14 cellular contexts compared by ENCODE assay signal in the genomic region with DNA sequence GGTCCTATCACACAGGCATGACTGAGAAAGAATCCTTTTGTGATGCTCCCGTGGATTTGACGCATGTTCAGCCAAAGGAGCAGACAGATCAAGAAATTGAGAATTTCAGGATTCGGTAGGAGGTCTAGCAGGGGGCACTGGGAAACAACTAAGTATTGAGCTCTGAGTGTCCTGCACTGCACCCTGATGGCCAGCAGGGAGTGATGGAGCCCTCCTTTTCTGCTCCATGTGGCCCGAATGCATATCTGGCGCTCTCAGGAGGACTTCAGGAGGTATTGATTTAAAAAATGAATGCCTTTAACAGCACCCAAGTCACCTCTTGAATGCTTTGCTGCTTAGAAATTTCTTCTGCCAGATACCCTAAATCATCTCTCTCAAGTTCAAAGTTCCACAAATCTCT. TPM values are rescaled to one million over a fixed set of nuclear protein-coding genes. Genes with fewer than 3 reads are reported as not detected.
DNase-seq lines count a peak whose midpoint lies in the region; ATAC-seq and TF ChIP-seq lines count a peak whose summit lies in the region.
"Had no signal": no experiment of that assay in that cellular context is flagged by ENCODE, and none has a peak within 500 bp of the region (broad histone marks: within the 10 kb centered on the region; RNA-seq: fewer than 3 reads in every experiment).

No MANE protein-coding gene starts in this region.

- no peaks in the 10 kb centered on the region for H3K27me3 Mint-ChIP-seq in endodermal cell (ENCODE audit: insufficient read depth)

- H3K9ac ChIP-seq in Loucy (ENCODE audit: low read depth, low read length, poor library complexity, severe bottlenecking), result no peak overlapping the region
- H3K9ac ChIP-seq in endodermal cell (ENCODE audit: extremely low read depth, low read length, poor library complexity, severe bottlenecking), result no peak overlapping the region
- H3K9ac ChIP-seq: BLaER1 treated with 17β-estradiol and CSF1 and Interleukin-3, amounts not matched to agents 10 nM and 100 nM had no signal

- peaks cover 5% of the 10 kb centered on the region for H3K36me3 Mint-ChIP-seq in endodermal cell (ENCODE audit: low read depth)

- H4K20me1 ChIP-seq in Loucy (ENCODE audit: insufficient read depth, low read length, poor library complexity, severe bottlenecking), result no peaks in the 10 kb centered on the region
- H4K20me1 ChIP-seq: BLaER1 treated with 17β-estradiol and CSF1 and Interleukin-3, amounts not matched to agents 10 nM and 100 nM had no signal

- H3K4me1 ChIP-seq in Loucy (ENCODE audit: insufficient read depth, low read length, poor library complexity, severe bottlenecking), result no peaks in the 10 kb centered on the region
- H3K4me1 ChIP-seq in endodermal cell (ENCODE audit: control insufficient read depth, insufficient read depth, low read length), result no peaks in the 10 kb centered on the region
- H3K4me1 ChIP-seq: BLaER1 treated with 17β-estradiol and CSF1 and Interleukin-3, amounts not matched to agents 10 nM and 100 nM; foreskin keratinocyte had no signal

- no peaks in the 10 kb centered on the region for H3K4me1 Mint-ChIP-seq in endodermal cell

- ATAC-seq in HG02840 (IDR thresholded peaks at IDR 0.05; ENCODE audit: low FRiP score, unreplicated experiment) (no peak), HG03520 (IDR thresholded peaks at IDR 0.05; ENCODE audit: unreplicated experiment) (no peak)
- ATAC-seq: foreskin keratinocyte had no signal

- H3K27me3 ChIP-seq in Loucy (ENCODE audit: insufficient read depth, low read length, poor library complexity, severe bottlenecking) (no peaks in the 10 kb centered on the region), endodermal cell (ENCODE audit: control insufficient read depth, insufficient read depth, low read length, poor library complexity, severe bottlenecking) (no peaks in the 10 kb centered on the region)
- H3K27me3 ChIP-seq: BLaER1 treated with 17β-estradiol and CSF1 and Interleukin-3, amounts not matched to agents 10 nM and 100 nM; foreskin keratinocyte had no signal

- no peaks in the 10 kb centered on the region for H3K79me2 ChIP-seq in Loucy (ENCODE audit: insufficient read depth, low read length)

- no peak overlapping the region for H3K27ac Mint-ChIP-seq in endodermal cell

- H3K36me3 ChIP-seq in Loucy (ENCODE audit: insufficient read depth, low read length) (peaks cover 7% of the 10 kb centered on the region; the same call in 1 of the 2 replicates), endodermal cell (ENCODE audit: control insufficient read depth, insufficient read depth, low read length) (no peaks in the 10 kb centered on the region)

- POLR2A ChIA-PET in AG04449 (lab: Yijun Ruan, JAX), result interaction anchor here (0.7 kb wide), 1 partner anchor 517 kb away, joined by 3 read pairs; no protein-coding TSS in a partner anchor

- no peaks in the 10 kb centered on the region for H3K9me2 ChIP-seq in Loucy (replicated peaks; ENCODE audit: low read depth, low read length)

- H3K4me3 ChIP-seq in AG04449 (ENCODE audit: low read depth, low read length) (no peak overlapping the region), Loucy (ENCODE audit: low read length, poor library complexity, severe bottlenecking) (no peak overlapping the region), endodermal cell (ENCODE audit: low read length) (no peak overlapping the region)
- H3K4me3 ChIP-seq: BLaER1 treated with 17β-estradiol and CSF1 and Interleukin-3, amounts not matched to agents 10 nM and 100 nM had no signal

- CTCF ChIA-PET in AG04449 (lab: Yijun Ruan, JAX), result no interaction called here

- H2AFZ ChIP-seq in Loucy (ENCODE audit: low read length), result no peak overlapping the region

- no peaks in the 10 kb centered on the region for H3F3A ChIP-seq in Loucy (ENCODE audit: low read depth)

- 75 to 95% methylated on average over 3 to 5 of the region's 5 CpGs for WGBS in endodermal cell (ENCODE audit: insufficient coverage in 1 of 2, insufficient read length in 1 of 2), 2 experiments

- TF ChIP-seq CTCF in AG04449 (IDR thresholded peaks at IDR 0.05; ENCODE audit: insufficient read depth, low read length, missing control alignments) (peak; percentile 2), GM12874 (IDR thresholded peaks at IDR 0.05; ENCODE audit: insufficient read depth, low read depth, low read length) (peak; percentile 54; the same call in 1 of the 2 replicates), Loucy (conservative IDR thresholded peaks at IDR 0.05; ENCODE audit: low read length) (peak; percentile 56), endodermal cell (conservative IDR thresholded peaks at IDR 0.05) (peak; percentile 70)

- H3K9me3 ChIP-seq in Loucy (ENCODE audit: insufficient read depth, low read depth, low read length), result no peaks in the 10 kb centered on the region
- no peaks in the 10 kb centered on the region for H3K9me3 ChIP-seq in endodermal cell (ENCODE audit: control insufficient read depth, low read length)

- H3K4me3 Mint-ChIP-seq in endodermal cell, result no peak overlapping the region

- H3K9me3 Mint-ChIP-seq in endodermal cell, result peaks cover 12% of the 10 kb centered on the region

- H3K4me2 ChIP-seq in Loucy (ENCODE audit: low read depth, low read length, poor library complexity, severe bottlenecking), result no peak overlapping the region
- H3K4me2 ChIP-seq: BLaER1 treated with 17β-estradiol and CSF1 and Interleukin-3, amounts not matched to agents 10 nM and 100 nM had no signal

- no peak overlapping the region for H3K27ac ChIP-seq in endodermal cell (ENCODE audit: low read depth, low read length)
- H3K27ac ChIP-seq: BLaER1 treated with 17β-estradiol and CSF1 and Interleukin-3, amounts not matched to agents 10 nM and 100 nM; foreskin keratinocyte had no signal

- DNase-seq in AG04449 (ENCODE audit: low read depth, low spot score) (no peak), endodermal cell (peak; percentile 69), CD1c-positive myeloid dendritic cell (ENCODE audit: extremely low spot score) (no peak), HuH-7.5 (ENCODE audit: low spot score) (no peak)
- DNase-seq: activated CD8-positive, alpha-beta memory T cell treated with anti-CD3 and anti-CD28 coated beads for 24 hours; cortex of kidney; foreskin keratinocyte; NCI-H1436 treated with DMSO at 0.1 percent for 48 hours; occipital lobe had no signal

RNA-seq across cellular contexts. Expression of a gene that starts 58.0 kb away (rescaled TPM):
- 10 to 100 TPM; 24.6 to 31.9 TPM for total RNA-seq in endodermal cell
- polyA plus RNA-seq in endodermal cell (2013, experiment 1 of 2), result 25.4 TPM
- 29.5 TPM for polyA plus RNA-seq in endodermal cell (2013, experiment 2 of 2)

Comparison
In these comparisons a context has a peak if more than half of its experiments do, and no peak if none do; other contexts are left out.
1. CTCF ChIP-seq: peak in every context shown above with its lines; median percentile 70 in endodermal cell; 56 in Loucy; 54 in GM12874; 2 in AG04449.